ENCODE assay signal across 8 cellular contexts in the genomic region with DNA sequence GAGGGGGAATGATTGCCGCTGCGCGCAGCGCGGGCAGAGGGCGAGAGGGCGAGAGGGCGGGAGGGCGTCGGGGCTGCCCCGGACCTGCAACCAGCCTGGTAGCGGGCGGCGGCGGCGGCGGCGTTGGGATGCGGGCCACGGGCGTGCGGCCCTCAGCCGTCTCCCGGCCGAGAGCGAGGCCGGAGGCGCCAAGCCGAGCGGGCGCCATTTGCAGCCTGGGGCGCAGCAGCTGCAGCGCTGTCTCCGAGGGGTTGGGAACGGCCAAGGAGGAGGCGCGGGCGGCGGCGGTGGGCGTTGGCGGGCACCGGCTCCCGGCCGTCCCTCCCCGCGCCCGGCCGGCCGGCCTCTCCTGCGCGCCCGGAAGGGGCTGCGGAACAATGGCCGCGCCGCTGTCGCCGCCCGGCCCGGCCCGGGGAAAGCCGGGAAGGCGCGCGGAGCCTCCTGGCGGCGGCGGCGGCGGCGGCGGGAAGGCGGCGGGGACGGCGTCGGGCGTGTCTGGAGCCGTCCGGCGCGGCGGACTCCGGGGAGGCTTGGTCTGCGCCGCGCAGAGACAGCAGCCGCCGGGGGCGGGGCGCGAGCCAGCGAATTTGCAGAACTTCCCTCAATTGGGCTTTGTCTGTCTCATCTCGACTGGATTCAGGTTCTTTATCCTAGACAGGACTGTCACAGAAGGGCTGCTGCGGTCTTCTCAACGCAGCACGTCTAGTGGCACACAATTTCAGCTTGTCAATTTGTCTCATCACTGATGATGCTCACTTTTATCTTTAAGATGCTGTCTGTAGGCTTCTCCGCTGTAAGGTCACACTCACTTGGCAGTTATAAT. TPM values are rescaled to one million over a fixed set of nuclear protein-coding genes. Genes with fewer than 3 reads are reported as not detected.
DNase-seq lines count a peak whose midpoint lies in the region; ATAC-seq and TF ChIP-seq lines count a peak whose summit lies in the region.

No MANE protein-coding gene starts in this region.

- H3K4me1 ChIP-seq in ACC112 (ENCODE audit: control insufficient read depth, insufficient read depth, low read length, unreplicated experiment) (peaks cover 21% of the 10 kb centered on the region), SJSA1 (replicated peaks) (peaks cover 5% of the 10 kb centered on the region)

- H3K27me3 ChIP-seq in ACC112 (ENCODE audit: insufficient read depth, low read length): no peaks in the 10 kb centered on the region
- H3K27me3 ChIP-seq in SJSA1 (replicated peaks): no peaks in the 10 kb centered on the region

- peak overlapping the region; percentile 48 for H3K27ac ChIP-seq in ACC112 (ENCODE audit: low read depth, low read length)
- H3K27ac ChIP-seq in SJSA1: peak overlapping the region; percentile 87

- H3K4me3 ChIP-seq in ACC112 (ENCODE audit: low read depth, low read length) (peak overlapping the region; percentile 87), SJSA1 (peak overlapping the region; percentile 95), iPS-18c (ENCODE audit: insufficient read depth, low read depth, low read length) (peak overlapping the region; percentile 65)

- DNase-seq in GM13976 (ENCODE audit: low spot score): peak; percentile 83
- DNase-seq in LHCN-M2 (ENCODE audit: low read depth): peak; percentile 62
- DNase-seq in SJSA1 (ENCODE audit: low read depth in 1 of 2, low spot score in 2 of 2): peak; percentile 46 to 68
- peak; percentile 63 to 67 for DNase-seq in T47D (ENCODE audit: low read depth in 1 of 2, low spot score in 1 of 2)
- DNase-seq in sciatic nerve (ENCODE audit: low spot score): peak; percentile 78

- intact Hi-C loops in sciatic nerve (cut with DNase I): no loop called here

- peak overlapping the region; percentile 98 for H2AFZ ChIP-seq in ACC112 (ENCODE audit: low read length, unreplicated experiment)

- in situ Hi-C loops in GM13976 (cut with MboI; ENCODE audit: low sequenced_read_pairs, unreplicated experiment): no loop called here
- in situ Hi-C loops in T47D (cut with HindIII; ENCODE audit: low pct_unique_long_range_greater_than_20kb, low sequenced_read_pairs): no loop called here

- H3K9me3 ChIP-seq in SJSA1 (replicated peaks) (no peaks in the 10 kb centered on the region), iPS-18c (ENCODE audit: control insufficient read depth, insufficient read depth, low read length) (no peaks in the 10 kb centered on the region)

- ATAC-seq in sciatic nerve (peak; percentile 85), HG03457 (IDR thresholded peaks at IDR 0.05; ENCODE audit: unreplicated experiment) (no peak)

- no peak for TF ChIP-seq CTCF in GM13976 (IDR thresholded peaks at IDR 0.05; ENCODE audit: borderline replicate concordance, control extremely low read depth, extremely low read depth, insufficient read depth, missing control alignments)

- no peaks in the 10 kb centered on the region for H3K36me3 ChIP-seq in ACC112 (ENCODE audit: insufficient read depth, low read length)
- peaks cover 4% of the 10 kb centered on the region for H3K36me3 ChIP-seq in SJSA1

- H3K79me2 ChIP-seq in ACC112 (ENCODE audit: control insufficient read depth, insufficient read depth, low read length, unreplicated experiment): no peaks in the 10 kb centered on the region

RNA-seq across cellular contexts. Expression of a gene that starts 35.7 kb away (rescaled TPM):
- not detected in 2 replicates for total RNA-seq in LHCN-M2 (2014; rRNA removed)
- polyA plus RNA-seq in LHCN-M2 (2012): 0.01 TPM
- not detected in 2 replicates for total RNA-seq in SJSA1 (2014; rRNA removed; shearing (Covaris generic))
- total RNA-seq in sciatic nerve: 0.04 TPM

RNA-seq across cellular contexts. Expression of a gene that starts 38.6 kb away (rescaled TPM):
- total RNA-seq in LHCN-M2 (2014; rRNA removed) (5.2 and 5.7 TPM in 2 replicates), sciatic nerve (8.9 TPM)
- polyA plus RNA-seq in LHCN-M2 (2012): 3.1 TPM
- 7.3 and 8.6 TPM in 2 replicates for total RNA-seq in SJSA1 (2014; rRNA removed; shearing (Covaris generic))
